ENCODE assay signal across 8 cellular contexts in genomic region chr1:185317034-185317885, GRCh38. TPM values are rescaled to one million over a fixed set of nuclear protein-coding genes. Genes with fewer than 3 reads are reported as not detected.
DNase-seq lines count a peak whose midpoint lies in the region; ATAC-seq and TF ChIP-seq lines count a peak whose summit lies in the region.

Gene IVNS1ABP, minus strand, starts transcription at chr1:185317243. Its CDS starts 7,750 bp downstream, at chr1:185309493.

- ATAC-seq in HG02623 (IDR thresholded peaks at IDR 0.05; ENCODE audit: unreplicated experiment): peak; percentile 70

- no peaks in the 10 kb centered on the region for H3K9me3 Mint-ChIP-seq in activated naive CD8-positive, alpha-beta T cell (ENCODE audit: low read depth)
- H3K9me3 Mint-ChIP-seq in glutamatergic neuron (ENCODE audit: unreplicated experiment) (peaks cover 12% of the 10 kb centered on the region), osteocyte (ENCODE audit: unreplicated experiment) (no peaks in the 10 kb centered on the region)

- DNase-seq in GM12864 (ENCODE audit: low read depth): peak; percentile 89
- peak; percentile 99 for DNase-seq in NCI-H1092 treated with DMSO at 0.1 percent for 48 hours (lab: John Stamatoyannopoulos, UW)
- peak; percentile 96 for DNase-seq in SKM-1 (lab: John Stamatoyannopoulos, UW; ENCODE audit: unreplicated experiment)
- DNase-seq in glutamatergic neuron: peak; percentile 90
- peak; percentile 97 for DNase-seq in osteocyte (ENCODE audit: extremely low spot score, unreplicated experiment)

- peak within 1 kb of the TSS; percentile 99 for H3K27ac ChIP-seq in thymus (ENCODE audit: low read depth)

- H3K36me3 ChIP-seq in thymus (ENCODE audit: control insufficient read depth, insufficient read depth): no peaks in the 10 kb centered on the region

- H3K4me1 ChIP-seq in thymus (ENCODE audit: control insufficient read depth, insufficient read depth, low read length): peaks cover 5% of the 10 kb centered on the region

- peak within 1 kb of the TSS; percentile 97 for H3K27ac Mint-ChIP-seq in activated naive CD8-positive, alpha-beta T cell
- H3K27ac Mint-ChIP-seq in glutamatergic neuron (ENCODE audit: unreplicated experiment): peak within 1 kb of the TSS; percentile 92
- peak within 1 kb of the TSS; percentile 97 for H3K27ac Mint-ChIP-seq in osteocyte (ENCODE audit: unreplicated experiment)

- no peaks in the 10 kb centered on the region for H3K27me3 Mint-ChIP-seq in activated naive CD8-positive, alpha-beta T cell
- H3K27me3 Mint-ChIP-seq in glutamatergic neuron (ENCODE audit: unreplicated experiment) (peaks cover 9% of the 10 kb centered on the region), osteocyte (ENCODE audit: unreplicated experiment) (no peaks in the 10 kb centered on the region)

- peaks cover 7% of the 10 kb centered on the region for H3K36me3 Mint-ChIP-seq in activated naive CD8-positive, alpha-beta T cell
- H3K36me3 Mint-ChIP-seq in glutamatergic neuron (ENCODE audit: unreplicated experiment): no peaks in the 10 kb centered on the region
- peaks cover 1% of the 10 kb centered on the region for H3K36me3 Mint-ChIP-seq in osteocyte (ENCODE audit: unreplicated experiment)

- WGBS in thymus: under 1% methylated on average over 80 of the region's 80 CpGs

- peak; percentile 37 for TF ChIP-seq CTCF in GM12864 (IDR thresholded peaks at IDR 0.05; ENCODE audit: low read depth, low read length, missing control alignments)
- no peak for TF ChIP-seq CTCF in glutamatergic neuron (IDR thresholded peaks at IDR 0.05; ENCODE audit: partially characterized antibody, unreplicated experiment)
- TF ChIP-seq CTCF in osteocyte (IDR thresholded peaks at IDR 0.05): no peak

- peak within 1 kb of the TSS; percentile 99 for H3K4me3 Mint-ChIP-seq in activated naive CD8-positive, alpha-beta T cell
- H3K4me3 Mint-ChIP-seq in glutamatergic neuron (ENCODE audit: unreplicated experiment) (peak within 1 kb of the TSS; percentile 96), osteocyte (ENCODE audit: unreplicated experiment) (peak within 1 kb of the TSS; percentile 95)

- H3K4me3 ChIP-seq in GM12864 (ENCODE audit: low read depth, low read length) (peak within 1 kb of the TSS; percentile 86), thymus (ENCODE audit: low read length) (peak within 1 kb of the TSS; percentile 75)

- no peaks in the 10 kb centered on the region for H3K27me3 ChIP-seq in thymus (ENCODE audit: control insufficient read depth, insufficient read depth)

- H3K4me1 Mint-ChIP-seq in activated naive CD8-positive, alpha-beta T cell (ENCODE audit: low read depth): peaks cover 48% of the 10 kb centered on the region
- H3K4me1 Mint-ChIP-seq in glutamatergic neuron (ENCODE audit: low read depth, unreplicated experiment) (peaks cover 15% of the 10 kb centered on the region), osteocyte (ENCODE audit: unreplicated experiment) (peaks cover 49% of the 10 kb centered on the region)

- H3K9me3 ChIP-seq in thymus (ENCODE audit: control insufficient read depth): no peaks in the 10 kb centered on the region

RNA-seq across cellular contexts. Expression of gene IVNS1ABP, which starts in this region (rescaled TPM):
- total RNA-seq in glutamatergic neuron (ENCODE audit: unreplicated experiment) (93.2 TPM), osteocyte (123 and 130 TPM in 2 replicates)
- polyA plus RNA-seq in thymus: 70.0 TPM

Comparison
In these comparisons a context has a peak if more than half of its experiments do, and no peak if none do; other contexts are left out.
1. Peak in every context shown above with its lines: DNase-seq, ATAC-seq, H3K4me3 ChIP-seq and H3K27ac ChIP-seq.